21 cellular contexts compared by ENCODE assay signal in the genomic region with DNA sequence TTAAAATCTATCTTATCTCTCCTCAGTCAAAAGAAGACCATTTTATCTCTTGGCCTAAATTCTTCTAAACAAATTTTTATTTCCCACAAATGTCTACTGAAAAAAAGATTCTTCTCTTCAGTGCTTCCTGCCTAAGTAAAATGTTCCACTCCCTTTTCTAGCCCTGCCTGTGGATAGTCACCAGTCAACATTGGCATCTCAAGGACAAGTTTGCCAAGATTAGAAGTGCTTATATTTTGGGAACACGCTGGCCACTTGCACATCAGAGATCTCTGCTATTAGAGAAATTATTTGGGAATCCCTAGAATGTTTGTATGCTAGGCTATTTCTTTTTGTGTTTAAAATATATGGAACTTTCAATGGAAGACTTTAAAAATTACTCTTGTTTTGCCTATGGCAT.
A peak's percentile ranks its signal among the peaks of the same experiment; 100 is the strongest.
DNase-seq lines count a peak whose midpoint lies in the region; ATAC-seq and TF ChIP-seq lines count a peak whose summit lies in the region.
"Had no signal": no experiment of that assay in that cellular context is flagged by ENCODE, and none has a peak within 500 bp of the region (broad histone marks: within the 10 kb centered on the region; RNA-seq: fewer than 3 reads in every experiment).

No MANE protein-coding gene starts in this region.

- no peak overlapping the region for H2AFZ ChIP-seq in KMS-11 (ENCODE audit: low read depth)

- TF ChIP-seq POLR2A in thyroid gland (IDR thresholded peaks at IDR 0.05): no peak

- intact Hi-C loops in Right ventricle myocardium superior (cut with DNase I) (no loop called here), left ventricle myocardium inferior (cut with micrococcal nuclease) (no loop called here), thyroid gland (cut with DNase I) (no loop called here), colonic mucosa (cut with DNase I) (no loop called here)

- H3K9me3 ChIP-seq in left ventricle myocardium inferior (replicated peaks) (no peaks in the 10 kb centered on the region), thyroid gland (no peaks in the 10 kb centered on the region), colonic mucosa (no peaks in the 10 kb centered on the region)
- H3K9me3 ChIP-seq: BLaER1 had no signal

- no peaks in the 10 kb centered on the region for H3K79me2 ChIP-seq in KMS-11 (ENCODE audit: insufficient read depth, low read depth)

- H4K20me1 ChIP-seq in KMS-11 (ENCODE audit: insufficient read depth): no peaks in the 10 kb centered on the region
- H4K20me1 ChIP-seq: BLaER1 had no signal

- ATAC-seq in Right ventricle myocardium superior (ENCODE audit: poor library complexity) (peak; percentile 91), GM18907 (IDR thresholded peaks at IDR 0.05; ENCODE audit: unreplicated experiment) (no peak)
- ATAC-seq: CD8-positive, alpha-beta T cell; HCT116 had no signal

- no peak overlapping the region for H3K4me3 ChIP-seq in KMS-11 (IDR thresholded peaks at IDR 0.05; ENCODE audit: insufficient read depth, low read depth, low read length)
- H3K4me3 ChIP-seq in left ventricle myocardium inferior: peak overlapping the region; percentile 63
- no peak overlapping the region for H3K4me3 ChIP-seq in thyroid gland (replicated peaks in 1 of 3)
- H3K4me3 ChIP-seq in colonic mucosa: no peak overlapping the region
- H3K4me3 ChIP-seq: BLaER1, GM12878 had no signal

- DNase-seq in Right ventricle myocardium superior (no peak), left ventricle myocardium inferior (no peak), thyroid gland (peak; percentile 36 to 41), COLO668 (lab: John Stamatoyannopoulos, UW; ENCODE audit: unreplicated experiment) (no peak), colonic mucosa (no peak)
- DNase-seq: 8988T; CD8-positive, alpha-beta T cell; COR-L47; DMS 273 treated with DMSO at 0.1 percent for 48 hours; DMS53; DND-41; EL; GOT3; H7; HFFc6; IMR-90 had no signal

- no peaks in the 10 kb centered on the region for H3K27me3 ChIP-seq in KMS-11 (ENCODE audit: insufficient read depth, low read depth)
- H3K27me3 ChIP-seq in left ventricle myocardium inferior (ENCODE audit: low read depth): no peaks in the 10 kb centered on the region
- H3K27me3 ChIP-seq in thyroid gland: no peaks in the 10 kb centered on the region
- no peaks in the 10 kb centered on the region for H3K27me3 ChIP-seq in colonic mucosa
- H3K27me3 ChIP-seq: BLaER1 had no signal

- H3K4me1 ChIP-seq in KMS-11 (ENCODE audit: low read depth, poor library complexity, severe bottlenecking): peaks cover 9% of the 10 kb centered on the region
- H3K4me1 ChIP-seq in left ventricle myocardium inferior: peaks cover 30% of the 10 kb centered on the region
- H3K4me1 ChIP-seq in thyroid gland: peaks cover 4 to 10% of the 10 kb centered on the region in 2 donors
- no peaks in the 10 kb centered on the region for H3K4me1 ChIP-seq in colonic mucosa

- no peak overlapping the region for H3K27ac ChIP-seq in KMS-11
- H3K27ac ChIP-seq in left ventricle myocardium inferior (replicated peaks): peak overlapping the region; percentile 79
- H3K27ac ChIP-seq in thyroid gland: peak overlapping the region; percentile 56 to 74 (median 73)
- no peak overlapping the region for H3K27ac ChIP-seq in colonic mucosa
- H3K27ac ChIP-seq: BLaER1 had no signal

- H3K4me2 ChIP-seq in KMS-11: peak overlapping the region; percentile 71
- H3K4me2 ChIP-seq: BLaER1 had no signal

- WGBS in thyroid gland, 2 donors: 32 to 43% methylated on average over 1 of the region's 1 CpG

- TF ChIP-seq CTCF in KMS-11 (conservative IDR thresholded peaks at IDR 0.05; ENCODE audit: low read depth, low read length) (no peak), left ventricle myocardium inferior (IDR thresholded peaks at IDR 0.05; ENCODE audit: borderline replicate concordance) (no peak), thyroid gland (IDR thresholded peaks at IDR 0.05) (no peak), colonic mucosa (IDR thresholded peaks at IDR 0.05) (no peak)

- H3K36me3 ChIP-seq in KMS-11 (ENCODE audit: insufficient read depth): no peaks in the 10 kb centered on the region
- H3K36me3 ChIP-seq in left ventricle myocardium inferior: no peaks in the 10 kb centered on the region
- H3K36me3 ChIP-seq in thyroid gland: no peaks in the 10 kb centered on the region
- H3K36me3 ChIP-seq in colonic mucosa: no peaks in the 10 kb centered on the region
- H3K36me3 ChIP-seq: BLaER1 had no signal

- H3K9ac ChIP-seq in KMS-11 (no peak overlapping the region), colonic mucosa (ENCODE audit: low read depth in 2 of 2, low read length in 2 of 2) (no peak overlapping the region)
- H3K9ac ChIP-seq: BLaER1 had no signal

Comparison
In these comparisons a context has a peak if more than half of its experiments do, and no peak if none do; other contexts are left out.
1. H3K27ac ChIP-seq: peak in left ventricle myocardium inferior (single experiment) and thyroid gland (3 of 3); none in KMS-11 (single experiment) and colonic mucosa (single experiment).
2. DNase-seq: peak in thyroid gland (2 of 2); none in Right ventricle myocardium superior (single experiment), left ventricle myocardium inferior (single experiment), COLO668 (single experiment) and colonic mucosa (single experiment).